8 cellular contexts compared by ENCODE assay signal in the genomic region with DNA sequence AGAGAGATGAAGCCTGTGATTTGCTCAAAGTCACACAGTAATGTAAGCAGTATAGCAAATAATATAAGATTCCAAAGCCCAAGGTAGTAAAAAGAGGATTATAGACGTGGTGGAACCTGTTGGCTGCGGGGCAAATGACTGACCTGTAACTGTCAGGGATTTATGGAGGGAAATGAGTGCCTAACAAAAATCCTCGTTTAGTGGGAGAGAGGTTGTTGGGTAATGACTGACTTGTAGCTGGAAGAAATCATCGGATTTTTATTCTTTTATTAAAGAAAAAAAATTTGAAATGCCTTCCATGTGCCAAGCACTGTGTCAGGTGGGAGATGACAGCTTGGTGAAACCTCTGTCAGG. TPM values are rescaled to one million over a fixed set of nuclear protein-coding genes. Genes with fewer than 3 reads are reported as not detected.
DNase-seq lines count a peak whose midpoint lies in the region; ATAC-seq and TF ChIP-seq lines count a peak whose summit lies in the region.

No MANE protein-coding gene starts in this region.

- peak overlapping the region; percentile 82 for H3K9ac ChIP-seq in mammary epithelial cell (ENCODE audit: insufficient read depth, low read length)

- in situ Hi-C loops in mammary epithelial cell (cut with MboI; ENCODE audit: low sequenced_read_pairs in 2 of 2), result no loop called here
- in situ Hi-C loops in GM13976 (cut with MboI; ENCODE audit: low sequenced_read_pairs, unreplicated experiment), result loop anchor here (25.0 kb wide), 2 partner anchors 155 to 855 kb away; a partner anchor contains a TSS

- H3K36me3 Mint-ChIP-seq in mesothelial cell of epicardium, result peaks cover 12% of the 10 kb centered on the region

- no peaks in the 10 kb centered on the region for H3K9me3 Mint-ChIP-seq in mesothelial cell of epicardium

- H3K9me3 ChIP-seq in left ventricle myocardium inferior (replicated peaks), result no peaks in the 10 kb centered on the region
- no peaks in the 10 kb centered on the region for H3K9me3 ChIP-seq in mammary epithelial cell (replicated peaks; ENCODE audit: insufficient read depth, low read length)
- H3K9me3 ChIP-seq in vagina, result no peaks in the 10 kb centered on the region

- CTCF ChIA-PET in mammary epithelial cell (lab: Charles Lee; ENCODE audit: low non-redundant PET), result no interaction called here

- H3K4me2 ChIP-seq in mammary epithelial cell (ENCODE audit: insufficient read depth, low read depth, low read length), result peak overlapping the region; percentile 72

- TF ChIP-seq POLR2A in vagina (IDR thresholded peaks at IDR 0.05), result no peak

- peak overlapping the region; percentile 99 for H3K4me3 Mint-ChIP-seq in mesothelial cell of epicardium

- TF ChIP-seq CTCF in left ventricle myocardium inferior (IDR thresholded peaks at IDR 0.05; ENCODE audit: borderline replicate concordance) (no peak), mammary epithelial cell (conservative IDR thresholded peaks at IDR 0.05 in 1 of 2, IDR thresholded peaks at IDR 0.05 in 1 of 2; ENCODE audit: extremely low read depth in 1 of 2, insufficient read depth in 1 of 2, low read depth in 1 of 2, low read length in 2 of 2) (no peak), mesothelial cell of epicardium (IDR thresholded peaks at IDR 0.05; ENCODE audit: unreplicated experiment) (no peak), vagina (IDR thresholded peaks at IDR 0.05) (no peak), GM13976 (IDR thresholded peaks at IDR 0.05; ENCODE audit: borderline replicate concordance, control extremely low read depth, extremely low read depth, insufficient read depth, missing control alignments) (no peak)

- intact Hi-C loops in left ventricle myocardium inferior (cut with micrococcal nuclease) (no loop called here), left ventricle myocardium superior (cut with micrococcal nuclease) (no loop called here), mammary epithelial cell (cut with micrococcal nuclease) (loop anchor here (1.0 kb wide), 1 partner anchor 10 kb away; no protein-coding TSS in a partner anchor), vagina (cut with DNase I) (no loop called here)

- no peak for ATAC-seq in left ventricle myocardium superior

- dilution Hi-C loops in mammary epithelial cell (cut with HindIII; ENCODE audit: low sequenced_read_pairs), result no loop called here

- no peaks in the 10 kb centered on the region for H3K27me3 Mint-ChIP-seq in mesothelial cell of epicardium (ENCODE audit: low read depth)

- H4K20me1 ChIP-seq in mammary epithelial cell (ENCODE audit: insufficient read depth, low read length), result no peaks in the 10 kb centered on the region

- WGBS in mammary epithelial cell (ENCODE audit: low coverage, missing lambda C conversion rate), result 0% methylated on average over 4 of the region's 4 CpGs

- H3K27me3 ChIP-seq in left ventricle myocardium inferior (ENCODE audit: low read depth) (peaks cover 8% of the 10 kb centered on the region), mammary epithelial cell (ENCODE audit: insufficient read depth, low read length) (no peaks in the 10 kb centered on the region), vagina (no peaks in the 10 kb centered on the region)

- H3K4me3 ChIP-seq in left ventricle myocardium inferior (peak overlapping the region; percentile 83), mammary epithelial cell (replicated peaks in 1 of 3; ENCODE audit: insufficient read depth in 1 of 3, low read depth in 2 of 3, low read length in 3 of 3) (peak overlapping the region; percentile 48 to 84 (median 51)), vagina (peak overlapping the region; percentile 54 to 70)

- H3K79me2 ChIP-seq in mammary epithelial cell (ENCODE audit: insufficient read depth, low read length), result peaks cover 38% of the 10 kb centered on the region

- TSS peak; percentile 95 for BruUV-seq in mammary epithelial cell (replicated peaks; lab: Mats Ljungman, UMichigan)

- peaks cover 28% of the 10 kb centered on the region for H3K36me3 ChIP-seq in left ventricle myocardium inferior
- peaks cover 16% of the 10 kb centered on the region for H3K36me3 ChIP-seq in mammary epithelial cell (ENCODE audit: insufficient read depth, low read length)
- H3K36me3 ChIP-seq in vagina, result peaks cover 0 to 24% of the 10 kb centered on the region in 2 donors

- peak overlapping the region; percentile 83 for H2AFZ ChIP-seq in mammary epithelial cell (ENCODE audit: low read depth, low read length)

- no peak for DNase-seq in left ventricle myocardium inferior
- DNase-seq in left ventricle myocardium superior, result no peak
- DNase-seq in mammary epithelial cell, result no peak
- no peak for DNase-seq in mesothelial cell of epicardium (ENCODE audit: low spot score in 2 of 2, unreplicated experiment in 2 of 2)
- DNase-seq in vagina (ENCODE audit: extremely low spot score in 2 of 2), result no peak
- DNase-seq in germinal center (ENCODE audit: low spot score), result no peak
- DNase-seq in cerebellum (ENCODE audit: low spot score), result no peak
- no peak for DNase-seq in GM13976 (ENCODE audit: low spot score)

- H3K27ac ChIP-seq in left ventricle myocardium inferior (replicated peaks) (peak overlapping the region; percentile 92), mammary epithelial cell (ENCODE audit: insufficient read depth, low read depth, low read length) (peak overlapping the region; percentile 64), vagina (peak overlapping the region; percentile 92)

- H3K4me1 ChIP-seq in left ventricle myocardium inferior (peaks cover 23% of the 10 kb centered on the region), mammary epithelial cell (ENCODE audit: insufficient read depth, low read length) (peaks cover 13% of the 10 kb centered on the region), vagina (peaks cover 23% of the 10 kb centered on the region)

- peaks cover 21% of the 10 kb centered on the region for H3K4me1 Mint-ChIP-seq in mesothelial cell of epicardium

- H3K27ac Mint-ChIP-seq in mesothelial cell of epicardium, result peak overlapping the region; percentile 97

RNA-seq across cellular contexts. Expression of a gene that starts 0.6 kb away (rescaled TPM):
- total RNA-seq in left ventricle myocardium inferior (6.0 TPM), left ventricle myocardium superior (7.7 TPM), mammary epithelial cell (10 to 100 TPM; 16.0 to 19.0 TPM), mesothelial cell of epicardium (18.4 to 19.6 TPM (median 19.5 TPM) in 3 replicates), vagina (10.8 TPM), cerebellum (8.3 TPM)
- 38.7 TPM for polyA plus RNA-seq in mammary epithelial cell
- 19.0 TPM for polyA minus RNA-seq in mammary epithelial cell

RNA-seq across cellular contexts. Expression of a gene that starts 7.2 kb away (rescaled TPM):
- total RNA-seq in left ventricle myocardium inferior, result 0.55 TPM
- total RNA-seq in left ventricle myocardium superior, result 1.2 TPM
- total RNA-seq in mammary epithelial cell, result under 1 TPM; under 0.01 to 0.35 TPM
- 0.05 TPM for polyA plus RNA-seq in mammary epithelial cell
- not detected for polyA minus RNA-seq in mammary epithelial cell
- total RNA-seq in mesothelial cell of epicardium, result 0.64 to 1.3 TPM (median 1.1 TPM) in 3 replicates
- 2.7 TPM for total RNA-seq in vagina
- 1.8 TPM for total RNA-seq in cerebellum

RNA-seq across cellular contexts. Expression of a gene that starts 11.0 kb away (rescaled TPM):
- total RNA-seq in left ventricle myocardium inferior, result 45.8 TPM
- total RNA-seq in left ventricle myocardium superior, result 47.8 TPM
- total RNA-seq in mammary epithelial cell, result 100 to 1,000 TPM in 1 of 2 donors, 10 to 100 TPM in 1; 81.7 to 101 TPM
- polyA plus RNA-seq in mammary epithelial cell, result 94.2 TPM
- 108 TPM for polyA minus RNA-seq in mammary epithelial cell
- 53.9 to 57.1 TPM (median 54.2 TPM) in 3 replicates for total RNA-seq in mesothelial cell of epicardium
- 46.2 TPM for total RNA-seq in vagina
- total RNA-seq in cerebellum, result 23.0 TPM

RNA-seq across cellular contexts. Expression of a gene that starts 55.1 kb away (rescaled TPM):
- total RNA-seq in left ventricle myocardium inferior, result 9.4 TPM
- total RNA-seq in left ventricle myocardium superior, result 8.8 TPM
- 10 to 100 TPM; 10.3 to 21.0 TPM for total RNA-seq in mammary epithelial cell
- polyA plus RNA-seq in mammary epithelial cell, result 23.1 TPM
- not detected for polyA minus RNA-seq in mammary epithelial cell
- total RNA-seq in mesothelial cell of epicardium, result 19.3 to 19.7 TPM (median 19.6 TPM) in 3 replicates
- 18.4 TPM for total RNA-seq in vagina
- total RNA-seq in cerebellum, result 15.3 TPM

RNA-seq across cellular contexts. Expression of a gene that starts 55.5 kb away (rescaled TPM):
- total RNA-seq in left ventricle myocardium inferior, result 64.3 TPM
- total RNA-seq in left ventricle myocardium superior, result 65.6 TPM
- 10 to 100 TPM; 54.0 to 95.8 TPM for total RNA-seq in mammary epithelial cell
- 87.7 TPM for polyA plus RNA-seq in mammary epithelial cell
- 127 TPM for polyA minus RNA-seq in mammary epithelial cell
- total RNA-seq in mesothelial cell of epicardium, result 62.8 to 64.9 TPM (median 63.8 TPM) in 3 replicates
- 44.4 TPM for total RNA-seq in vagina
- total RNA-seq in cerebellum, result 57.3 TPM
